ENCODE assay signal across 8 cellular contexts in the genomic region with DNA sequence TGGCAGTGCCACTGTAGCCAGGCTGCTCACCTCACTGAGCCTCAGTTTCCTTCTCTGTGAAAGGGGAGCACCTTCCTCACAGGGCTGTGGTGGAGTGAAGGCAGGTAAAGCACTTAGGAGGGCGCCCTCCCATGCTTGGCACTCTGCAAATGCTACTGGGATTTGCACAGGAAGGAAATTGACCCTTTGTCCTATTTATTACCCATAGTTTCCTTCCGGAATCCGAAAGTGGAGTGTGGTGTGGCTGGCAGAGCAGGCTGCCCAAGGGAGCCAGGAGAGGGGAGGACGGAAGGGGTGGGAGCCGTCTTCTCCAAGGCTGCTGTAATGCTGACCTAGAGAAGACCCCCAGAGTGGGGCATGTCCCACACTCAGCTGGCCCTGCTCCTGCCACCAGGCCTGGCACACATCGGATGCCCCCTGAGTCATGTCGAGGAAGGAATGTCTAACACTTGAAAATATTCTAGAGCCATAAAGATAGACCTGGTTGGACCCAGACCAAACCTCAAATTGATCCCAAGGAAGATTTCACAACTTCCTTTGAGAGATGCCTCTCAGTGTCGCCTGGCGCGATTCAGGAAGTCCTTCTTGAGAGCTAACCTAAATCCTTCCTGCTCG.
DNase-seq lines count a peak whose midpoint lies in the region; ATAC-seq, FAIRE-seq and TF ChIP-seq lines count a peak whose summit lies in the region.
"Not testable (repeated sequence)": the region's sequence is repeated elsewhere in the genome, so short reads cannot be mapped to it uniquely, and the experiment has no call there.

No MANE protein-coding gene starts in this region.

- TF ChIP-seq CTCF in A549 (IDR thresholded peaks at IDR 0.05); IMR-90 (conservative IDR thresholded peaks at IDR 0.05; ENCODE audit: low read depth, low read length); body of pancreas (IDR thresholded peaks at IDR 0.05); fibroblast of the aortic adventitia (IDR thresholded peaks at IDR 0.05; ENCODE audit: insufficient read depth, low read length); left lung (IDR thresholded peaks at IDR 0.05); spleen (IDR thresholded peaks at IDR 0.05 in 8 of 11, conservative IDR thresholded peaks at IDR 0.05 in 3 of 11): not testable (repeated sequence)

- in situ Hi-C loops in IMR-90 (cut with MboI; ENCODE audit: low sequenced_read_pairs), result not testable (repeated sequence)

- CTCF ChIA-PET in A549 (lab: Yijun Ruan, JAX); IMR-90 (lab: Yijun Ruan, JAX): not testable (repeated sequence)

- not testable (repeated sequence) for H3K4me2 ChIP-seq in A549; IMR-90 (ENCODE audit: low read depth, low read length)

- POLR2A ChIA-PET in A549 (lab: Yijun Ruan, JAX); IMR-90 (lab: Charles Lee; ENCODE audit: unreplicated experiment): not testable (repeated sequence)

- TF ChIP-seq EP300 in A549 (IDR thresholded peaks at IDR 0.05), result not testable (repeated sequence)

- not testable (repeated sequence) for H4K5ac ChIP-seq in IMR-90 (ENCODE audit: low read depth, low read length)

- H3K56ac ChIP-seq in IMR-90 (ENCODE audit: extremely low read depth, insufficient read depth, low read length), result not testable (repeated sequence)

- not testable (repeated sequence) for H3K18ac ChIP-seq in IMR-90 (ENCODE audit: low read depth, low read length)

- H2AFZ ChIP-seq in IMR-90 (replicated peaks; ENCODE audit: low read length, poor library complexity), result not testable (repeated sequence)

- H3K79me1 ChIP-seq in IMR-90 (ENCODE audit: low read depth in 1 of 2, low read length in 2 of 2), result not testable (repeated sequence)

- H2BK120ac ChIP-seq in IMR-90 (ENCODE audit: low read depth, low read length), result not testable (repeated sequence)

- not testable (repeated sequence) for H4K8ac ChIP-seq in IMR-90 (ENCODE audit: low read depth in 2 of 2, low read length in 2 of 2)

- H2AK5ac ChIP-seq in IMR-90 (ENCODE audit: low read depth, low read length), result not testable (repeated sequence)

- ATAC-seq in A549, result peak; percentile 30 to 32; a peak in 5 of 6 replicates
- peak; percentile 34; the same call in 1 of the 2 replicates for ATAC-seq in IMR-90 (ENCODE audit: low read depth)
- peak; percentile 21 for ATAC-seq in body of pancreas
- peak; percentile 35 for ATAC-seq in left lung

- FAIRE-seq in A549 (lab: Jason Lieb, UNC), result not testable (repeated sequence)

- H2BK15ac ChIP-seq in IMR-90 (ENCODE audit: low read depth, low read length), result not testable (repeated sequence)

- dilution Hi-C loops in IMR-90 (cut with HindIII; ENCODE audit: low sequenced_read_pairs, unreplicated experiment), result not testable (repeated sequence)

- H3K27me3 ChIP-seq in IMR-90 (ENCODE audit: control insufficient read depth, insufficient read depth, low read length); body of pancreas; left lung; spleen (replicated peaks in 1 of 7): not testable (repeated sequence)

- H3K4me3 ChIP-seq in A549; IMR-90 (ENCODE audit: insufficient read depth, low read depth, low read length); body of pancreas; fibroblast of the aortic adventitia (ENCODE audit: low read depth, low read length); left lung; spleen: not testable (repeated sequence)

- not testable (repeated sequence) for TF ChIP-seq POLR2A in A549 (IDR thresholded peaks at IDR 0.05; ENCODE audit: low read length); IMR-90 (IDR thresholded peaks at IDR 0.05; ENCODE audit: low read depth, low read length); body of pancreas (IDR thresholded peaks at IDR 0.05); spleen (IDR thresholded peaks at IDR 0.05)

- intact Hi-C loops in IMR-90 (cut with micrococcal nuclease); body of pancreas (cut with DNase I); left lung (cut with DNase I); spleen (cut with DNase I; ENCODE audit: low total_unique reads): not testable (repeated sequence)

- not testable (repeated sequence) for BruUV-seq in IMR-90 (replicated peaks; lab: Mats Ljungman, UMichigan)

- TF ChIP-seq RAD21 in A549 (conservative IDR thresholded peaks at IDR 0.05 in 1 of 2, IDR thresholded peaks at IDR 0.05 in 1 of 2); IMR-90 (IDR thresholded peaks at IDR 0.05; ENCODE audit: low read length): not testable (repeated sequence)

- H3K27ac ChIP-seq in A549, result peak overlapping the region; percentile 59 to 66; a peak in 4 of 6 replicates
- not testable (repeated sequence) for H3K27ac ChIP-seq in IMR-90 (ENCODE audit: insufficient read depth, low read length); body of pancreas; left lung; spleen

- not testable (repeated sequence) for H4K20me1 ChIP-seq in IMR-90 (ENCODE audit: insufficient read depth, low read length)

- not testable (repeated sequence) for H3K4ac ChIP-seq in IMR-90 (ENCODE audit: low read depth, low read length)

- peaks cover 13% of the 10 kb centered on the region for H3K9me3 ChIP-seq in A549
- H3K9me3 ChIP-seq in IMR-90 (ENCODE audit: control insufficient read depth, insufficient read depth, low read length); body of pancreas; left lung; spleen: not testable (repeated sequence)

- H3K9ac ChIP-seq in IMR-90 (ENCODE audit: low read depth, low read length), result not testable (repeated sequence)

- H3K14ac ChIP-seq in IMR-90 (replicated peaks; ENCODE audit: low read depth, low read length), result not testable (repeated sequence)

- H2AK9ac ChIP-seq in IMR-90 (replicated peaks; ENCODE audit: low read depth, low read length, poor library complexity), result not testable (repeated sequence)

- DNase-seq in A549 (ENCODE audit: low read depth in 1 of 2, low spot score in 1 of 2); IMR-90; body of pancreas; left lung: not testable (repeated sequence)
- DNase-seq in ELR (ENCODE audit: low read depth), result peak; percentile 59
- DNase-seq in RPMI7951 (ENCODE audit: low read depth), result peak; percentile 85
- peak; percentile 2 for DNase-seq in fibroblast of the aortic adventitia (ENCODE audit: low read depth)
- DNase-seq in spleen, result peak; percentile 4

- peaks cover 22% of the 10 kb centered on the region for H3K4me1 ChIP-seq in A549
- H3K4me1 ChIP-seq in IMR-90 (ENCODE audit: control insufficient read depth, insufficient read depth, low read length); body of pancreas; left lung; spleen: not testable (repeated sequence)

- not testable (repeated sequence) for H2BK5ac ChIP-seq in IMR-90 (ENCODE audit: low read depth, low read length, poor library complexity, severe bottlenecking)

- not testable (repeated sequence) for H3K36me3 ChIP-seq in IMR-90 (ENCODE audit: control insufficient read depth, insufficient read depth, low read length); body of pancreas (replicated peaks in 1 of 2; ENCODE audit: insufficient read depth in 1 of 2, low read depth in 2 of 2); left lung; spleen

- no CpG with 5 or more reads among the region's 11 CpGs for WGBS in A549 (ENCODE audit: missing lambda C conversion rate)
- no CpG with 5 or more reads among the region's 11 CpGs for WGBS in IMR-90 (ENCODE audit: extremely low coverage in 2 of 2, insufficient read length in 1 of 2), 2 experiments
- 71 to 100% methylated on average over 2 to 3 of the region's 11 CpGs for WGBS in body of pancreas, 2 donors
- WGBS in spleen, 5 donors, result 10 to 57% (median 19%) methylated on average over 2 to 5 of the region's 11 CpGs; no CpG with 5 or more reads in 2 of the 5 donors

- not testable (repeated sequence) for H3K23ac ChIP-seq in IMR-90 (ENCODE audit: low read depth, low read length)

- not testable (repeated sequence) for H2BK20ac ChIP-seq in IMR-90 (ENCODE audit: low read depth, low read length)

- H3K9me1 ChIP-seq in IMR-90 (ENCODE audit: insufficient read depth, low read length), result not testable (repeated sequence)

- not testable (repeated sequence) for H4K91ac ChIP-seq in IMR-90 (ENCODE audit: insufficient read depth, low read depth, low read length)
